ENCODE assay signal across 21 cellular contexts in genomic region chr3:51999861-52000260, GRCh38. TPM values are rescaled to one million over a fixed set of nuclear protein-coding genes. Genes with fewer than 3 reads are reported as not detected.
A peak's percentile ranks its signal among the peaks of the same experiment; 100 is the strongest.
DNase-seq lines count a peak whose midpoint lies in the region; ATAC-seq and TF ChIP-seq lines count a peak whose summit lies in the region.
"Had no signal": no experiment of that assay in that cellular context is flagged by ENCODE, and none has a peak within 500 bp of the region (broad histone marks: within the 10 kb centered on the region; RNA-seq: fewer than 3 reads in every experiment).

No MANE protein-coding gene starts in this region.

- BruUV-seq in Caco-2 (replicated peaks; lab: Mats Ljungman, UMichigan) = no TSS peak

- POLR2A ChIA-PET in Caco-2 (lab: Charles Lee) = no interaction called here
- POLR2A ChIA-PET in WTC11 (lab: Charles Lee) = no interaction called here

- H3K9me3 ChIP-seq in BLaER1 treated with 17β-estradiol and CSF1 and Interleukin-3, amounts not matched to agents 10 nM and 100 nM (replicated peaks in 1 of 11) = no peaks in the 10 kb centered on the region
- no peaks in the 10 kb centered on the region for H3K9me3 ChIP-seq in Caco-2
- H3K9me3 ChIP-seq: SJSA1 had no signal

- H3K4me1 ChIP-seq in BLaER1 treated with 17β-estradiol and CSF1 and Interleukin-3, amounts not matched to agents 10 nM and 100 nM = peaks cover 12 to 49% (median 32%) of the 10 kb centered on the region in 10 experiments
- H3K4me1 ChIP-seq in Caco-2 = peaks cover 8% of the 10 kb centered on the region

- no peaks in the 10 kb centered on the region for H3K27me3 ChIP-seq in BLaER1 treated with 17β-estradiol and CSF1 and Interleukin-3, amounts not matched to agents 10 nM and 100 nM
- H3K27me3 ChIP-seq in Caco-2 (replicated peaks; ENCODE audit: control insufficient read depth, insufficient read depth, low read length) = no peaks in the 10 kb centered on the region
- H3K27me3 ChIP-seq: SJSA1 had no signal

- H3K27ac ChIP-seq in BLaER1 treated with 17β-estradiol and CSF1 and Interleukin-3, amounts not matched to agents 10 nM and 100 nM = no peak overlapping the region
- H3K27ac ChIP-seq: HL-60, SJSA1 had no signal

- H3K9ac ChIP-seq in BLaER1 treated with 17β-estradiol and CSF1 and Interleukin-3, amounts not matched to agents 10 nM and 100 nM = peak overlapping the region in 6 of 11 experiments; percentile 12 to 44 (median 22); a peak in 4 of 22 replicates

- H3K36me3 ChIP-seq in BLaER1 treated with 17β-estradiol and CSF1 and Interleukin-3, amounts not matched to agents 10 nM and 100 nM = peaks cover 3 to 5% (median 5%) of the 10 kb centered on the region in 11 experiments; a peak in 21 of 22 replicates
- H3K36me3 ChIP-seq in Caco-2 (ENCODE audit: control insufficient read depth, insufficient read depth, low read length) = no peaks in the 10 kb centered on the region

- H3K4me2 ChIP-seq in BLaER1 treated with 17β-estradiol and CSF1 and Interleukin-3, amounts not matched to agents 10 nM and 100 nM = peak overlapping the region in 4 of 11 experiments; percentile 6 to 27 (median 23); a peak in 5 of 22 replicates

- ATAC-seq in WTC11 (no peak), HG02884 (IDR thresholded peaks at IDR 0.05; ENCODE audit: unreplicated experiment) (no peak)
- ATAC-seq: PC-3 had no signal

- H3K36me3 Mint-ChIP-seq in Caco-2 (ENCODE audit: insufficient read depth, unreplicated experiment) = peaks cover 11% of the 10 kb centered on the region
- H3K36me3 Mint-ChIP-seq in WTC11 = peaks cover 9% of the 10 kb centered on the region
- H3K36me3 Mint-ChIP-seq in neural crest cell (ENCODE audit: low read depth) = peaks cover 9% of the 10 kb centered on the region
- peaks cover 11% of the 10 kb centered on the region for H3K36me3 Mint-ChIP-seq in T-helper 2 cell treated with Interferon-gamma antibody and Interleukin-4, amounts not matched to agents 5 μg/mL and 100 μg/mL, for 36 hours (ENCODE audit: low read depth)

- intact Hi-C loops in Caco-2 (cut with micrococcal nuclease; ENCODE audit: unreplicated experiment) = loop anchor here (2.0 kb wide), 1 partner anchor 25 kb away; the partner anchor contains the start of genes ABHD14A and ABHD14B

- H3K27ac Mint-ChIP-seq in Caco-2 (ENCODE audit: unreplicated experiment) (peak overlapping the region; percentile 31), WTC11 (peak overlapping the region; percentile 34), neural crest cell (ENCODE audit: unreplicated experiment) (no peak overlapping the region)
- H3K27ac Mint-ChIP-seq in T-helper 2 cell treated with Interferon-gamma antibody and Interleukin-4, amounts not matched to agents 5 μg/mL and 100 μg/mL, for 36 hours = no peak overlapping the region
- H3K27ac Mint-ChIP-seq: B cell had no signal

- TF ChIP-seq CTCF in Caco-2 (IDR thresholded peaks at IDR 0.05; ENCODE audit: insufficient read depth in 1 of 2, low read depth in 1 of 2, low read length in 1 of 2, severe bottlenecking in 1 of 2, unreplicated experiment in 1 of 2) = no peak
- no peak for TF ChIP-seq CTCF in WTC11 (IDR thresholded peaks at IDR 0.05)
- no peak for TF ChIP-seq CTCF in neural crest cell (conservative IDR thresholded peaks at IDR 0.05)

- H3K4me1 Mint-ChIP-seq in Caco-2 (ENCODE audit: low read depth, unreplicated experiment) = peaks cover 9% of the 10 kb centered on the region
- peaks cover 32% of the 10 kb centered on the region for H3K4me1 Mint-ChIP-seq in WTC11
- peaks cover 47% of the 10 kb centered on the region for H3K4me1 Mint-ChIP-seq in neural crest cell
- peaks cover 10% of the 10 kb centered on the region for H3K4me1 Mint-ChIP-seq in T-helper 2 cell treated with Interferon-gamma antibody and Interleukin-4, amounts not matched to agents 5 μg/mL and 100 μg/mL, for 36 hours (ENCODE audit: low read depth)

- DNase-seq in Caco-2 (no peak), WTC11 (ENCODE audit: low spot score) (no peak), neural crest cell (ENCODE audit: low read depth, low spot score) (no peak), UCSD-AML1 (lab: John Stamatoyannopoulos, UW; ENCODE audit: unreplicated experiment) (no peak)
- no peak for DNase-seq in T-helper 2 cell treated with Interferon-gamma antibody and Interleukin-4, amounts not matched to agents 5 μg/mL and 100 μg/mL, for 36 hours (ENCODE audit: low spot score)
- DNase-seq: DMS53, MV-4-11, NCI-H1105 treated with DMSO at 0.1 percent for 48 hours, NCI-H146, NCI-H1930, NCI-H2107, NCI-H446, NCI-H524 treated with DMSO at 0.1 percent for 48 hours, NCI-H774, PC-3, Right ventricle myocardium superior had no signal

- peaks cover 0 to 2% (median 0%) of the 10 kb centered on the region in 11 experiments; a peak in 3 of 22 replicates for H4K20me1 ChIP-seq in BLaER1 treated with 17β-estradiol and CSF1 and Interleukin-3, amounts not matched to agents 10 nM and 100 nM

- H3K27me3 Mint-ChIP-seq in Caco-2 (ENCODE audit: insufficient read depth, unreplicated experiment) (no peaks in the 10 kb centered on the region), WTC11 (ENCODE audit: low read depth) (no peaks in the 10 kb centered on the region), neural crest cell (ENCODE audit: low read depth) (peaks cover 30% of the 10 kb centered on the region)
- H3K27me3 Mint-ChIP-seq in T-helper 2 cell treated with Interferon-gamma antibody and Interleukin-4, amounts not matched to agents 5 μg/mL and 100 μg/mL, for 36 hours (ENCODE audit: low read depth) = peaks cover 13% of the 10 kb centered on the region

- CTCF ChIA-PET in Caco-2 (lab: Charles Lee) = no interaction called here
- CTCF ChIA-PET in WTC11 (lab: Charles Lee) = interaction anchor here (8.5 kb wide), 1 partner anchor 55 kb away, joined by 382 read pairs; the partner anchor contains the start of gene DUSP7

- no peaks in the 10 kb centered on the region for H3K9me3 Mint-ChIP-seq in Caco-2 (ENCODE audit: unreplicated experiment)
- H3K9me3 Mint-ChIP-seq in WTC11 = no peaks in the 10 kb centered on the region
- H3K9me3 Mint-ChIP-seq in neural crest cell = no peaks in the 10 kb centered on the region
- no peaks in the 10 kb centered on the region for H3K9me3 Mint-ChIP-seq in T-helper 2 cell treated with Interferon-gamma antibody and Interleukin-4, amounts not matched to agents 5 μg/mL and 100 μg/mL, for 36 hours

- H3K4me3 ChIP-seq in BLaER1 treated with 17β-estradiol and CSF1 and Interleukin-3, amounts not matched to agents 10 nM and 100 nM = no peak overlapping the region
- no peak overlapping the region for H3K4me3 ChIP-seq in Caco-2 (ENCODE audit: low read depth, low read length)
- H3K4me3 ChIP-seq: SJSA1 had no signal

- no peak overlapping the region for H3K4me3 Mint-ChIP-seq in Caco-2 (ENCODE audit: unreplicated experiment)
- no peak overlapping the region for H3K4me3 Mint-ChIP-seq in WTC11
- H3K4me3 Mint-ChIP-seq in neural crest cell = peak overlapping the region; percentile 42
- no peak overlapping the region for H3K4me3 Mint-ChIP-seq in T-helper 2 cell treated with Interferon-gamma antibody and Interleukin-4, amounts not matched to agents 5 μg/mL and 100 μg/mL, for 36 hours
- H3K4me3 Mint-ChIP-seq: B cell had no signal

TF ChIP-seq in WTC11, 78 proteins besides CTCF, POLR2A, EP300 and RAD21:
- TF ChIP-seq GABPB1 (CRISPR knock-in tag; IDR thresholded peaks at IDR 0.05) (no peak), TCF7 (CRISPR knock-in tag; IDR thresholded peaks at IDR 0.05; ENCODE audit: low read depth) (no peak), MYBL2 (CRISPR knock-in tag; IDR thresholded peaks at IDR 0.05) (no peak), CBFB (CRISPR knock-in tag; IDR thresholded peaks at IDR 0.05; ENCODE audit: low read depth) (no peak), NFATC4 (CRISPR knock-in tag; IDR thresholded peaks at IDR 0.05) (no peak)

RNA-seq across cellular contexts. Expression of gene RPL29, which starts 4.2 kb away (rescaled TPM):
- total RNA-seq in Caco-2 (2022) (976 and 995 TPM in 2 replicates), WTC11 (2021) (1,343 to 1,592 TPM (median 1,542 TPM) in 3 replicates), neural crest cell (1,471 and 1,533 TPM in 2 replicates)

RNA-seq across cellular contexts. Expression of gene ACY1, which starts 16.5 kb away (rescaled TPM):
- total RNA-seq in Caco-2 (2022) = 62.4 and 67.9 TPM in 2 replicates
- 53.8 to 66.3 TPM (median 61.6 TPM) in 3 replicates for total RNA-seq in WTC11 (2021)
- total RNA-seq in neural crest cell = 29.9 and 32.5 TPM in 2 replicates

RNA-seq across cellular contexts. Expression of gene ABHD14A, which starts 25.0 kb away (rescaled TPM):
- 14.0 and 16.3 TPM in 2 replicates for total RNA-seq in Caco-2 (2022)
- total RNA-seq in WTC11 (2021) = 3.8 to 5.9 TPM (median 4.5 TPM) in 3 replicates
- total RNA-seq in neural crest cell = 12.3 and 14.8 TPM in 2 replicates

RNA-seq across cellular contexts. Expression of gene ABHD14B, which starts 26.0 kb away (rescaled TPM):
- total RNA-seq in Caco-2 (2022) (26.8 and 29.0 TPM in 2 replicates), WTC11 (2021) (11.8 to 12.6 TPM (median 12.3 TPM) in 3 replicates), neural crest cell (4.7 and 6.2 TPM in 2 replicates)

RNA-seq across cellular contexts. Expression of gene PCBP4, which starts 32.6 kb away (rescaled TPM):
- total RNA-seq in Caco-2 (2022) = 42.3 and 46.5 TPM in 2 replicates
- total RNA-seq in WTC11 (2021) = 28.7 to 31.6 TPM (median 30.6 TPM) in 3 replicates
- 228 and 235 TPM in 2 replicates for total RNA-seq in neural crest cell

Comparison
In these comparisons a context has a peak if more than half of its experiments do, and no peak if none do; other contexts are left out.
1. H3K27ac Mint-ChIP-seq: peak in Caco-2 (single experiment) and WTC11 (single experiment); none in neural crest cell (single experiment) and T-helper 2 cell treated with Interferon-gamma antibody and Interleukin-4, amounts not matched to agents 5 μg/mL and 100 μg/mL, for 36 hours (single experiment).